ENCODE assay signal across 1 cellular context in genomic region chr2:200446612-200447011, GRCh38.
TF ChIP-seq lines count a peak whose summit lies in the region.

No MANE protein-coding gene starts in this region.

TF ChIP-seq in IMR-90, 13 proteins besides CTCF, POLR2A, EP300 and RAD21:
- no peak for TF ChIP-seq MAFK (IDR thresholded peaks at IDR 0.05; ENCODE audit: low read depth, low read length)
- no peak for TF ChIP-seq MXI1 (IDR thresholded peaks at IDR 0.05; ENCODE audit: borderline replicate concordance, low read depth, low read length)
- no peak for TF ChIP-seq USF2 (IDR thresholded peaks at IDR 0.05; ENCODE audit: low read depth, low read length)
- TF ChIP-seq CEBPB (IDR thresholded peaks at IDR 0.05; ENCODE audit: low read depth, low read length) = no peak
- no peak for TF ChIP-seq RFX5 (IDR thresholded peaks at IDR 0.05; ENCODE audit: low read depth, low read length)
- no peak for TF ChIP-seq SMC3 (IDR thresholded peaks at IDR 0.05; ENCODE audit: low read depth, low read length)
- no peak for TF ChIP-seq FOS (IDR thresholded peaks at IDR 0.05; ENCODE audit: low read depth, low read length)
- no peak for TF ChIP-seq NFE2L2 (IDR thresholded peaks at IDR 0.05; ENCODE audit: low read depth, low read length)
- TF ChIP-seq RCOR1 (IDR thresholded peaks at IDR 0.05; ENCODE audit: insufficient replicate concordance, low read length) = no peak
- no peak for TF ChIP-seq MAZ (IDR thresholded peaks at IDR 0.05; ENCODE audit: borderline replicate concordance, low read depth, low read length)
- no peak for TF ChIP-seq BHLHE40 (IDR thresholded peaks at IDR 0.05; ENCODE audit: low read depth, low read length)
- TF ChIP-seq ELK1 (IDR thresholded peaks at IDR 0.05; ENCODE audit: borderline replicate concordance, low read depth, low read length) = no peak
- no peak for TF ChIP-seq CHD1 (IDR thresholded peaks at IDR 0.05; ENCODE audit: low read depth, low read length)
TF ChIP-seq in IMR-90: peak in this region for 0.
